In the genomic region with DNA sequence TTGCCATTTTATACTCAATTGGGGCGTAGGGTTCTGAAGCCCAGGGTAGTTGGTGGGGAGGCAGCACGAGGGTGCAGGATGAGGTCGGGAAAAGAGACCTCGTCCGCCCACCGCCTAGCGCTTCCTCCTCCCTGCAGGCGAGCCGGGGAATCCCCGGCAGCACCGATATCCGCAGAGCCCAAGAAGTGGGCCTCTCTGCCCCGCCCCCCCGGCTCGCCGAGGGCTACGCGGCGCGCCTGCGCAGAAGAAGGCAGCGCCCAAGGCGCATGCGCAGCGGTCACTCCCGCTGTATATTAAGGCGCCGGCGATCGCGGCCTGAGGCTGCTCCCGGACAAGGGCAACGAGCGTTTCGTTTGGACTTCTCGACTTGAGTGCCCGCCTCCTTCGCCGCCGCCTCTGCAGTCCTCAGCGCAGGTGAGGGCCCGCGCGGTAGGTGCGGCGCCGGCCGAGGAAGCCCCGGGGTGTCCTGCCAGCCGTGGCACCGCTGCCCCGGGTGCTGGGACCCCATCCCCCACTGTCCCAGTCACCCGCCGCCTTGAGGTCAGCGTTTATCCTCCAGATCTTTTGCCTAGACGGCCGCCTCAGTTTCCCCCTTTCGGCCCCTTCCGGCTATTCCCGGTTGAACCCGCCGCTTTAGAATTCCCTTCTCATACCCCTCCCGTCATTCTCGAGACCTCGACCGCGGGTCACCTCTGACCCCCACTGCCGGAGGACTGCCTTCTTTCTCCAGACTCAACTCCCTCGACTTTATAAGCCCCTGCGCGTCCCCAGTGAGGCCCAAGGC, we compare ENCODE assay signal across 8 cellular contexts. TPM values are rescaled to one million over a fixed set of nuclear protein-coding genes. Genes with fewer than 3 reads are reported as not detected.
DNase-seq lines count a peak whose midpoint lies in the region; ATAC-seq and TF ChIP-seq lines count a peak whose summit lies in the region.

TSS of gene ALAS1 (plus strand) at position 319 of the 784 bp plus-strand sequence. CDS start 1,082 bp downstream, outside the sequence.

- TF ChIP-seq POLR2A in tibial nerve (IDR thresholded peaks at IDR 0.05), result peak; percentile 64 to 93

- peak within 1 kb of the TSS; percentile 93 for H2AK5ac ChIP-seq in trophoblast cell (ENCODE audit: low read length)

- peak within 1 kb of the TSS; percentile 54 for H3K27ac ChIP-seq in cardiac muscle cell
- H3K27ac ChIP-seq in trophoblast cell (ENCODE audit: low read depth, low read length), result peak within 1 kb of the TSS; percentile 79
- H3K27ac ChIP-seq in tibial nerve, result peak within 1 kb of the TSS; percentile 16 to 90 (median 88)

- peak within 1 kb of the TSS; percentile 85 for H3K4ac ChIP-seq in trophoblast cell (ENCODE audit: low read depth, low read length)

- ATAC-seq in HG02623 (IDR thresholded peaks at IDR 0.05; ENCODE audit: unreplicated experiment), result peak; percentile 70

- H3K4me2 ChIP-seq in trophoblast cell (ENCODE audit: low read length), result peak within 1 kb of the TSS; percentile 77

- TF ChIP-seq EP300 in tibial nerve (IDR thresholded peaks at IDR 0.05), result peak; percentile 91 to 95

- no peak within 1 kb of the TSS for H3K23ac ChIP-seq in trophoblast cell (ENCODE audit: low read length)

- H3K9me3 ChIP-seq in cardiac muscle cell (ENCODE audit: low read depth) (no peaks in the 10 kb centered on the region), trophoblast cell (ENCODE audit: insufficient read depth, low read depth, low read length) (peaks cover 2% of the 10 kb centered on the region), tibial nerve (no peaks in the 10 kb centered on the region)

- TF ChIP-seq CTCF in GM12865 (IDR thresholded peaks at IDR 0.05; ENCODE audit: insufficient read depth, low read depth, low read length, missing control alignments) (no peak), cardiac muscle cell (IDR thresholded peaks at IDR 0.05; ENCODE audit: low read depth, low read length) (no peak), tibial nerve (IDR thresholded peaks at IDR 0.05) (peak in 2 of 5 experiments; percentile 56 to 60)

- H4K12ac ChIP-seq in trophoblast cell (ENCODE audit: low read depth, low read length), result peak within 1 kb of the TSS; percentile 79

- no CpG with 5 or more reads among the region's 71 CpGs for WGBS in trophoblast cell (ENCODE audit: extremely low coverage, insufficient coverage, insufficient read length)
- WGBS in tibial nerve, 2 donors, result 0 to 1% methylated on average over 47 to 67 of the region's 71 CpGs

- H3K79me2 ChIP-seq in trophoblast cell (ENCODE audit: control insufficient read depth, insufficient read depth, low read length, poor library complexity), result peaks cover 7% of the 10 kb centered on the region

- H3K36me3 ChIP-seq in cardiac muscle cell (peaks cover 32% of the 10 kb centered on the region), trophoblast cell (ENCODE audit: control insufficient read depth in 1 of 2, insufficient read depth in 2 of 2, low read length in 2 of 2) (peaks cover 12% of the 10 kb centered on the region in 2 experiments), tibial nerve (peaks cover 0 to 15% (median 4%) of the 10 kb centered on the region in 3 donors)

- no peaks in the 10 kb centered on the region for H3K27me3 ChIP-seq in cardiac muscle cell
- no peaks in the 10 kb centered on the region for H3K27me3 ChIP-seq in trophoblast cell (ENCODE audit: insufficient read depth, low read length)
- no peaks in the 10 kb centered on the region for H3K27me3 ChIP-seq in tibial nerve

- peak within 1 kb of the TSS; percentile 88 for H2BK120ac ChIP-seq in trophoblast cell (ENCODE audit: insufficient read depth, low read length, poor library complexity)

- H2BK12ac ChIP-seq in trophoblast cell (ENCODE audit: low read length), result peak within 1 kb of the TSS; percentile 59

- H4K8ac ChIP-seq in trophoblast cell (ENCODE audit: low read depth, low read length), result peak within 1 kb of the TSS; percentile 94

- H3K4me1 ChIP-seq in cardiac muscle cell (ENCODE audit: low read depth) (peaks cover 6% of the 10 kb centered on the region), trophoblast cell (ENCODE audit: control insufficient read depth in 1 of 2, insufficient read depth in 2 of 2, low read length in 2 of 2) (peaks cover 11 to 14% of the 10 kb centered on the region in 2 experiments), tibial nerve (peaks cover 0 to 71% (median 30%) of the 10 kb centered on the region in 4 donors)

- peak within 1 kb of the TSS; percentile 88 for H3K9ac ChIP-seq in trophoblast cell (ENCODE audit: low read length)

- H3K4me3 ChIP-seq in GM12865 (ENCODE audit: low read depth, low read length) (peak within 1 kb of the TSS; percentile 82), cardiac muscle cell (peak within 1 kb of the TSS; percentile 85), trophoblast cell (ENCODE audit: low read depth, low read length) (peak within 1 kb of the TSS; percentile 95), tibial nerve (peak within 1 kb of the TSS; percentile 69 to 96 (median 94))

- H2BK5ac ChIP-seq in trophoblast cell (ENCODE audit: low read depth, low read length, poor library complexity), result peak within 1 kb of the TSS; percentile 88

- peaks cover 11% of the 10 kb centered on the region for H3K79me1 ChIP-seq in trophoblast cell (ENCODE audit: low read length)

- H3K14ac ChIP-seq in trophoblast cell (ENCODE audit: low read length), result peak within 1 kb of the TSS; percentile 98

- H3K18ac ChIP-seq in trophoblast cell (ENCODE audit: low read length), result peak within 1 kb of the TSS; percentile 99

- H2AFZ ChIP-seq in trophoblast cell (ENCODE audit: insufficient read depth, low read length, poor library complexity), result peak within 1 kb of the TSS; percentile 94

- H4K91ac ChIP-seq in trophoblast cell (ENCODE audit: low read depth, low read length), result peak within 1 kb of the TSS; percentile 95

- DNase-seq in GM12865 (ENCODE audit: low read depth) (peak; percentile 95), NCI-H1105 (lab: John Stamatoyannopoulos, UW) (peak; percentile 64), SW 1271 (lab: John Stamatoyannopoulos, UW) (peak; percentile 16 to 77), cardiac muscle cell (ENCODE audit: low read depth in 1 of 2, low spot score in 1 of 2) (peak; percentile 91 to 97), trophoblast cell (peak; percentile 93 to 98), tibial nerve (ENCODE audit: low spot score in 2 of 2) (peak; percentile 87 to 88)
- DNase-seq in activated naive CD8-positive, alpha-beta T cell treated with anti-CD3 and anti-CD28 coated beads, Interleukin-2, amount 50 U/mL, for 16 hours (ENCODE audit: low read depth, low spot score), result peak; percentile 80

RNA-seq across cellular contexts. Expression of gene ALAS1, which starts in this region (rescaled TPM):
- total RNA-seq in cardiac muscle cell, result 68.7 and 80.2 TPM in 2 replicates
- polyA plus RNA-seq in cardiac muscle cell, result 76.5 and 88.7 TPM in 2 replicates
- polyA plus RNA-seq in trophoblast cell (2013), result 117 and 125 TPM in 2 replicates
- total RNA-seq in tibial nerve, result 10 to 100 TPM; 26.1 to 37.1 (median 32.0) TPM

Comparison
In these comparisons a context has a peak if more than half of its experiments do, and no peak if none do; other contexts are left out.
1. Peak in every context shown above with its lines: DNase-seq, ATAC-seq, H3K4me3 ChIP-seq and H3K27ac ChIP-seq.